Comparison of ENCODE assay signal across 33 cellular contexts in genomic region chr20:49456646-49457045, GRCh38. TPM values are rescaled to one million over a fixed set of nuclear protein-coding genes. Genes with fewer than 3 reads are reported as not detected.
"Had no signal": no experiment of that assay in that cellular context is flagged by ENCODE, and none has a peak within 500 bp of the region (broad histone marks: within the 10 kb centered on the region; RNA-seq: fewer than 3 reads in every experiment).

No MANE protein-coding gene starts in this region.

- H3K4me3 ChIP-seq: adrenal gland, ascending aorta, body of pancreas, breast epithelium, cardiac muscle cell had no signal

- H3K27ac ChIP-seq: adrenal gland, ascending aorta, body of pancreas, brain microvascular endothelial cell, breast epithelium, cardiac muscle cell had no signal

- DNase-seq: activated effector memory CD4-positive, alpha-beta T cell treated with anti-CD3 and anti-CD28 coated beads, Interleukin-2, amount 50 U/mL, for 16 hours; activated effector memory CD4-positive, alpha-beta T cell treated with Interleukin-2 at 50 U/mL for 16 hours; activated gamma-delta T cell; activated gamma-delta T cell treated with Interleukin-2 at 50 U/mL for 16 hours; activated naive CD4-positive, alpha-beta T cell; activated naive CD4-positive, alpha-beta T cell treated with anti-CD3 and anti-CD28 coated beads for 36 hours; activated naive CD4-positive, alpha-beta T cell treated with anti-CD3 and anti-CD28 coated beads, Interleukin-2, amount 10 ng/mL, durations not matched to agents 7 days and 5 days; activated naive CD4-positive, alpha-beta T cell treated with anti-CD3 and anti-CD28 coated beads, Interleukin-2, amount 50 U/mL, for 16 hours; activated naive CD4-positive, alpha-beta T cell treated with Interleukin-2 at 50 U/mL for 16 hours; activated naive CD8-positive, alpha-beta T cell treated with anti-CD3 and anti-CD28 coated beads for 36 hours; activated naive CD8-positive, alpha-beta T cell treated with anti-CD3 and anti-CD28 coated beads, Interleukin-2, amount 10 ng/mL, durations not matched to agents 7 days and 5 days; activated naive CD8-positive, alpha-beta T cell treated with anti-CD3 and anti-CD28 coated beads, Interleukin-2, amount 50 U/mL, for 24 hours; activated T-cell treated with anti-CD3 and anti-CD28 coated beads, Interleukin-2, amount 50 U/mL, for 24 hours; activated T-cell treated with anti-CD3 and anti-CD28 coated beads, Interleukin-2, amount 50 U/mL, for 4 hours; activated T-cell treated with anti-CD3 and anti-CD28 coated beads, Interleukin-2, amount 50 U/mL, for 48 hours; activated T-cell treated with anti-CD3 and anti-CD28 coated beads, Interleukin-2, amount 50 U/mL, for 72 hours; adrenal gland; amniotic stem cell; amygdala; anterior cingulate cortex; aorta; body of pancreas; brain microvascular endothelial cell; caudate nucleus; central memory CD4-positive, alpha-beta T cell; cerebellar nuclear complex had no signal

- H3K27me3 ChIP-seq: adrenal gland, ascending aorta, breast epithelium, cardiac muscle cell had no signal

- ATAC-seq: activated naive CD4-positive, alpha-beta T cell treated with anti-CD3 and anti-CD28 coated beads, Interleukin-2, amount 50 U/mL, for 72 hours; activated naive CD8-positive, alpha-beta T cell treated with anti-CD3 and anti-CD28 coated beads, Interleukin-2, amount 50 U/mL, for 24 hours; activated T-cell treated with anti-CD3 and anti-CD28 coated beads, Interleukin-2, amount 50 U/mL, for 4 hours; activated T-cell treated with anti-CD3 and anti-CD28 coated beads, Interleukin-2, amount 50 U/mL, for 72 hours; activated T-helper 17 cell treated with anti-CD3 and anti-CD28 coated beads, Interleukin-2, amount 50 U/mL, for 72 hours; body of pancreas had no signal

- H3K36me3 ChIP-seq: adrenal gland, ascending aorta, brain microvascular endothelial cell, breast epithelium, cardiac muscle cell had no signal

- H3K4me1 ChIP-seq: adrenal gland, breast epithelium had no signal

- H3K9me3 ChIP-seq: adrenal gland, ascending aorta, body of pancreas, breast epithelium had no signal

- FAIRE-seq: astrocyte, bronchial epithelial cell had no signal

RNA-seq across cellular contexts. Expression of gene KCNB1, which starts 25.8 kb away (rescaled TPM):
- total RNA-seq: activated naive CD4-positive, alpha-beta T cell treated with anti-CD3 and anti-CD28 coated beads for 36 hours; activated naive CD4-positive, alpha-beta T cell treated with anti-CD3 and anti-CD28 coated beads, Interleukin-2, amount 50 U/mL, for 72 hours; activated naive CD8-positive, alpha-beta T cell treated with anti-CD3 and anti-CD28 coated beads for 36 hours; activated T-cell treated with anti-CD3 and anti-CD28 coated beads, Interleukin-2, amount 50 U/mL, for 72 hours; activated T-helper 17 cell treated with anti-CD3 and anti-CD28 coated beads, Interleukin-2, amount 50 U/mL, for 72 hours; ascending aorta; bronchial epithelial cell had no signal
